34 cellular contexts compared by ENCODE assay signal in genomic region chr5:17306726-17307091, GRCh38.
A peak's percentile ranks its signal among the peaks of the same experiment; 100 is the strongest.
DNase-seq lines count a peak whose midpoint lies in the region; ATAC-seq, FAIRE-seq and TF ChIP-seq lines count a peak whose summit lies in the region.
"Had no signal": no experiment of that assay in that cellular context is flagged by ENCODE, and none has a peak within 500 bp of the region (broad histone marks: within the 10 kb centered on the region; RNA-seq: fewer than 3 reads in every experiment).

No MANE protein-coding gene starts in this region.

- H3K4me3 Mint-ChIP-seq in glutamatergic neuron (ENCODE audit: unreplicated experiment) = no peak overlapping the region
- H3K4me3 Mint-ChIP-seq: activated CD4-positive, alpha-beta T cell treated with anti-CD3 and anti-CD28 coated beads for 36 hours; activated T-cell treated with anti-CD3 and anti-CD28 coated beads, Interleukin-2, amount 50 U/mL, for 24 hours; effector memory CD8-positive, alpha-beta T cell; IgD-negative memory B cell; natural killer cell treated with Interleukin-12 subunit alpha and Interleukin-12 subunit beta and Interleukin-15 and Interleukin-18, amount 100 ng/mL, for 72 hours; T-helper 1 cell treated with Interleukin-12 subunit alpha and Interleukin-12 subunit beta and Interleukin-4 antibody, amounts not matched to agents 30 μg/mL and 1 μg/mL, for 36 hours had no signal

- TF ChIP-seq RAD21 in A549 (conservative IDR thresholded peaks at IDR 0.05 in 1 of 2, IDR thresholded peaks at IDR 0.05 in 1 of 2) = no peak

- CTCF ChIA-PET in A549 (lab: Yijun Ruan, JAX) = interaction anchor here (1.2 to 1.6 kb wide), 4 partner anchors 10 to 999 kb away, joined by 3 to 5 read pairs (median 4); no protein-coding TSS in a partner anchor
- CTCF ChIA-PET in RWPE1 (lab: Yijun Ruan, JAX) = interaction anchor here (1.4 kb wide), 1 partner anchor 9 kb away, joined by 3 read pairs; no protein-coding TSS in a partner anchor

- H3K27me3 Mint-ChIP-seq in glutamatergic neuron (ENCODE audit: unreplicated experiment) = peaks cover 6% of the 10 kb centered on the region
- H3K27me3 Mint-ChIP-seq: activated CD4-positive, alpha-beta T cell treated with anti-CD3 and anti-CD28 coated beads for 36 hours; activated T-cell treated with anti-CD3 and anti-CD28 coated beads, Interleukin-2, amount 50 U/mL, for 24 hours; effector memory CD8-positive, alpha-beta T cell; IgD-negative memory B cell; natural killer cell treated with Interleukin-12 subunit alpha and Interleukin-12 subunit beta and Interleukin-15 and Interleukin-18, amount 100 ng/mL, for 72 hours had no signal

- H3K36me3 ChIP-seq in prostate gland = no peaks in the 10 kb centered on the region
- H3K36me3 ChIP-seq: adrenal gland, BE2C, colonic mucosa, MG63, pancreas, right atrium auricular region, SJCRH30, transverse colon had no signal

- peak overlapping the region; percentile 91 to 96 for H3K27ac ChIP-seq in A549
- H3K27ac ChIP-seq in RWPE1 = peak overlapping the region; percentile 78
- peak overlapping the region; percentile 84 to 87 for H3K27ac ChIP-seq in prostate gland
- H3K27ac ChIP-seq: colonic mucosa, SJCRH30, transverse colon had no signal

- H3K36me3 Mint-ChIP-seq in glutamatergic neuron (ENCODE audit: unreplicated experiment) = peaks cover 4% of the 10 kb centered on the region
- H3K36me3 Mint-ChIP-seq: natural killer cell treated with Interleukin-12 subunit alpha and Interleukin-12 subunit beta and Interleukin-15 and Interleukin-18, amount 100 ng/mL, for 72 hours had no signal

- H3K4me1 ChIP-seq in A549 (peaks cover 66% of the 10 kb centered on the region), prostate gland (replicated peaks) (no peaks in the 10 kb centered on the region)
- H3K4me1 ChIP-seq: adrenal gland, colonic mucosa, right atrium auricular region, SJCRH30 had no signal

- H3K27me3 ChIP-seq in prostate gland (replicated peaks; ENCODE audit: insufficient read depth) = no peaks in the 10 kb centered on the region
- H3K27me3 ChIP-seq: adrenal gland, BE2C, colonic mucosa, foreskin keratinocyte, MG63, pancreas, right atrium auricular region, SJCRH30, transverse colon had no signal

- H3K27ac Mint-ChIP-seq in glutamatergic neuron (ENCODE audit: unreplicated experiment) = peak overlapping the region; percentile 48
- H3K27ac Mint-ChIP-seq: activated CD4-positive, alpha-beta T cell treated with anti-CD3 and anti-CD28 coated beads for 36 hours; activated T-cell treated with anti-CD3 and anti-CD28 coated beads, Interleukin-2, amount 50 U/mL, for 24 hours; effector memory CD8-positive, alpha-beta T cell; IgD-negative memory B cell; natural killer cell treated with Interleukin-12 subunit alpha and Interleukin-12 subunit beta and Interleukin-15 and Interleukin-18, amount 100 ng/mL, for 72 hours; T-helper 1 cell treated with Interleukin-12 subunit alpha and Interleukin-12 subunit beta and Interleukin-4 antibody, amounts not matched to agents 30 μg/mL and 1 μg/mL, for 36 hours had no signal

- no peak for FAIRE-seq in A549 (lab: Jason Lieb, UNC)
- FAIRE-seq: A204.1, bronchial epithelial cell, GM12878, pancreas had no signal

- DNase-seq in A549 (ENCODE audit: low read depth in 1 of 2, low spot score in 1 of 2) = no peak
- DNase-seq in RWPE1 (ENCODE audit: low spot score) = no peak
- DNase-seq in glutamatergic neuron = no peak
- DNase-seq in prostate gland (ENCODE audit: low spot score) = peak; percentile 11
- no peak for DNase-seq in SIG-M5 treated with dmso at 0.1 percent for 504 hours (lab: John Stamatoyannopoulos, UW; ENCODE audit: unreplicated experiment)
- no peak for DNase-seq in NCI-H1105 treated with DMSO at 0.1 percent for 48 hours (lab: John Stamatoyannopoulos, UW)
- DNase-seq: activated CD4-positive, alpha-beta T cell treated with anti-CD3 and anti-CD28 coated beads for 36 hours; activated CD8-positive, alpha-beta memory T cell treated with anti-CD3 and anti-CD28 coated beads for 24 hours; activated naive CD4-positive, alpha-beta T cell treated with Interleukin-2 at 50 U/mL for 16 hours; activated T-cell treated with anti-CD3 and anti-CD28 coated beads, Interleukin-2, amount 50 U/mL, for 24 hours; COR-L47; DND-41; effector memory CD8-positive, alpha-beta T cell; NCI-H1436 treated with DMSO at 0.1 percent for 48 hours; NCI-H2107; stimulated activated CD4-positive, alpha-beta T cell treated with anti-CD3 and anti-CD28 coated beads, Interleukin-4, amount 100 ng/mL, for 24 hours; stimulated activated naive CD8-positive, alpha-beta T cell treated with anti-CD3 and anti-CD28 coated beads, Interleukin-15, Interleukin-2, amounts not matched to agents 100 U/mL and 50 U/mL, for 24 hours had no signal

- TF ChIP-seq POLR2A in A549 (IDR thresholded peaks at IDR 0.05; ENCODE audit: low read length) (no peak), prostate gland (IDR thresholded peaks at IDR 0.05) (no peak)

- intact Hi-C loops in prostate gland (cut with DNase I) = no loop called here

- no peak overlapping the region for H3K4me3 ChIP-seq in A549
- H3K4me3 ChIP-seq in prostate gland = no peak overlapping the region
- H3K4me3 ChIP-seq: adrenal gland, colonic mucosa, GM12878, MG63, pancreas, right atrium auricular region, SJCRH30, transverse colon had no signal

- 67% methylated on average over 14 of the region's 14 CpGs for WGBS in A549 (ENCODE audit: missing lambda C conversion rate)
- 86% methylated on average over 14 of the region's 14 CpGs for WGBS in prostate gland

- peaks cover 42% of the 10 kb centered on the region for H3K4me1 Mint-ChIP-seq in glutamatergic neuron (ENCODE audit: low read depth, unreplicated experiment)
- H3K4me1 Mint-ChIP-seq: activated CD4-positive, alpha-beta T cell treated with anti-CD3 and anti-CD28 coated beads for 36 hours had no signal

- ATAC-seq in A549 = no peak
- no peak for ATAC-seq in HG02759 (IDR thresholded peaks at IDR 0.05; ENCODE audit: unreplicated experiment)
- no peak for ATAC-seq in HG02981 (IDR thresholded peaks at IDR 0.05; ENCODE audit: unreplicated experiment)
- ATAC-seq: activated CD4-positive, alpha-beta T cell treated with anti-CD3 and anti-CD28 coated beads for 36 hours; effector memory CD8-positive, alpha-beta T cell; GM12878; natural killer cell treated with Interleukin-12 subunit alpha and Interleukin-12 subunit beta and Interleukin-15 and Interleukin-18, amount 100 ng/mL, for 72 hours; stimulated activated naive CD8-positive, alpha-beta T cell treated with anti-CD3 and anti-CD28 coated beads, Interleukin-15, Interleukin-2, amounts not matched to agents 100 U/mL and 50 U/mL, for 24 hours had no signal

- no peak for TF ChIP-seq EP300 in A549 (IDR thresholded peaks at IDR 0.05)

- H3K9me3 ChIP-seq in A549 = no peaks in the 10 kb centered on the region; the same call in 2 of the 3 replicates
- no peaks in the 10 kb centered on the region for H3K9me3 ChIP-seq in prostate gland
- H3K9me3 ChIP-seq: adrenal gland, BE2C, colonic mucosa, pancreas, right atrium auricular region, SJCRH30, transverse colon had no signal

- H3K4me2 ChIP-seq in A549 = peak overlapping the region; percentile 77

- TF ChIP-seq CTCF in A549 (IDR thresholded peaks at IDR 0.05) (no peak), RWPE1 (conservative IDR thresholded peaks at IDR 0.05; ENCODE audit: low read depth) (no peak), glutamatergic neuron (IDR thresholded peaks at IDR 0.05; ENCODE audit: partially characterized antibody, unreplicated experiment) (no peak), prostate gland (IDR thresholded peaks at IDR 0.05) (no peak)

- H3K9me3 Mint-ChIP-seq in glutamatergic neuron (ENCODE audit: unreplicated experiment) = peaks cover 5% of the 10 kb centered on the region
- H3K9me3 Mint-ChIP-seq: IgD-negative memory B cell had no signal

- POLR2A ChIA-PET in A549 (lab: Yijun Ruan, JAX) (interaction anchor here (1.0 to 2.7 kb wide), 6 partner anchors 10 to 90 kb away, joined by 3 to 17 read pairs (median 8); partner anchors contain the start of gene BASP1), RWPE1 (lab: Yijun Ruan, JAX; ENCODE audit: low non-redundant PET) (no interaction called here)

TF ChIP-seq in A549, 52 proteins besides CTCF, POLR2A, EP300 and RAD21 (continues in another document):
- TF ChIP-seq TP53 (CRISPR knock-in tag; IDR thresholded peaks at IDR 0.05) = no peak
- 0 out of 2 replicates have a peak, but pooled peaks have one; percentile 33 for TF ChIP-seq ATOH8 (CRISPR knock-in tag; IDR thresholded peaks at IDR 0.05; ENCODE audit: low read depth)
- TF ChIP-seq HOXA7 (CRISPR knock-in tag; IDR thresholded peaks at IDR 0.05) = 0 out of 2 replicates have a peak, but pooled peaks have one; percentile 54
- TF ChIP-seq BCL3 (IDR thresholded peaks at IDR 0.05) = no peak
- no peak for TF ChIP-seq CHD2 (IDR thresholded peaks at IDR 0.05; ENCODE audit: low read length, partially characterized antibody)
